ENCODE assay signal across 9 cellular contexts in genomic region chr20:49284818-49285217, GRCh38. TPM values are rescaled to one million over a fixed set of nuclear protein-coding genes. Genes with fewer than 3 reads are reported as not detected.
DNase-seq lines count a peak whose midpoint lies in the region; ATAC-seq and TF ChIP-seq lines count a peak whose summit lies in the region.
"Had no signal": no experiment of that assay in that cellular context is flagged by ENCODE, and none has a peak within 500 bp of the region (broad histone marks: within the 10 kb centered on the region; RNA-seq: fewer than 3 reads in every experiment).

No MANE protein-coding gene starts in this region.

- no peak overlapping the region for H3K4ac ChIP-seq in mesenchymal stem cell (ENCODE audit: low read depth in 1 of 2, low read length in 2 of 2)

- H3K23ac ChIP-seq in mesenchymal stem cell (ENCODE audit: low read length in 2 of 2): no peak overlapping the region

- H3K9me3 ChIP-seq in HAP-1 (peaks cover 17% of the 10 kb centered on the region), mesenchymal stem cell (ENCODE audit: control insufficient read depth, low read length) (peaks cover 30% of the 10 kb centered on the region)

- no peaks in the 10 kb centered on the region for H3K79me1 ChIP-seq in mesenchymal stem cell (replicated peaks; ENCODE audit: low read length, poor library complexity, severe bottlenecking)

- CTCF ChIA-PET in activated CD4-positive, alpha-beta memory T cell treated with anti-CD3 and anti-CD28 coated beads, Interleukin-2, amount 10 ng/mL, durations not matched to agents 7 days and 5 days (lab: Charles Lee): no interaction called here

- no peak for ATAC-seq in GM19035 (IDR thresholded peaks at IDR 0.05; ENCODE audit: unreplicated experiment)

- no peak overlapping the region for H2BK120ac ChIP-seq in mesenchymal stem cell (ENCODE audit: low read depth, low read length)

- in situ Hi-C loops in HAP-1 (cut with MboI; ENCODE audit: low sequenced_read_pairs): no loop called here

- peaks cover 100% of the 10 kb centered on the region for H3K36me3 ChIP-seq in HAP-1 (replicated peaks)
- H3K36me3 ChIP-seq in mesenchymal stem cell (ENCODE audit: control insufficient read depth in 1 of 2, insufficient read depth in 2 of 2, low read depth in 1 of 2, low read length in 2 of 2): peaks cover 51 to 99% of the 10 kb centered on the region in 2 experiments

- H3K27me3 ChIP-seq in HAP-1 (ENCODE audit: low read depth) (no peaks in the 10 kb centered on the region), mesenchymal stem cell (ENCODE audit: control insufficient read depth in 1 of 2, insufficient read depth in 1 of 2, low read length in 2 of 2) (no peaks in the 10 kb centered on the region)

- H3K36me3 Mint-ChIP-seq in activated CD4-positive, alpha-beta memory T cell treated with anti-CD3 and anti-CD28 coated beads, Interleukin-2, amount 10 ng/mL, durations not matched to agents 7 days and 5 days (ENCODE audit: low read depth): peaks cover 100% of the 10 kb centered on the region

- 83% methylated on average over 5 of the region's 5 CpGs for WGBS in mesenchymal stem cell

- H2AFZ ChIP-seq in mesenchymal stem cell (ENCODE audit: low read depth, low read length): no peak overlapping the region

- peaks cover 87% of the 10 kb centered on the region for H3K4me1 Mint-ChIP-seq in activated CD4-positive, alpha-beta memory T cell treated with anti-CD3 and anti-CD28 coated beads, Interleukin-2, amount 10 ng/mL, durations not matched to agents 7 days and 5 days

- H3K18ac ChIP-seq in mesenchymal stem cell (ENCODE audit: low read depth in 1 of 2, low read length in 2 of 2): no peak overlapping the region

- H3K14ac ChIP-seq in mesenchymal stem cell (ENCODE audit: low read length in 2 of 2): no peak overlapping the region

- peak overlapping the region; percentile 100 for H3K4me3 Mint-ChIP-seq in activated CD4-positive, alpha-beta memory T cell treated with anti-CD3 and anti-CD28 coated beads, Interleukin-2, amount 10 ng/mL, durations not matched to agents 7 days and 5 days

- H3K27ac ChIP-seq in C4-2B (peak overlapping the region; percentile 15; the same call in 1 of the 2 replicates), mesenchymal stem cell (ENCODE audit: low read length, poor library complexity, severe bottlenecking) (peak overlapping the region; percentile 8)

- H2AK5ac ChIP-seq in mesenchymal stem cell (ENCODE audit: low read length, severe bottlenecking): no peak overlapping the region

- peak overlapping the region; percentile 52 for H3K27ac Mint-ChIP-seq in activated CD4-positive, alpha-beta memory T cell treated with anti-CD3 and anti-CD28 coated beads, Interleukin-2, amount 10 ng/mL, durations not matched to agents 7 days and 5 days

- POLR2A ChIA-PET in activated CD4-positive, alpha-beta memory T cell treated with anti-CD3 and anti-CD28 coated beads, Interleukin-2, amount 10 ng/mL, durations not matched to agents 7 days and 5 days (lab: Charles Lee): interaction anchor here (2.1 kb wide), 1 partner anchor 8 kb away, joined by 8 read pairs; the partner anchor contains the start of gene ZNFX1

- no peaks in the 10 kb centered on the region for H3K27me3 Mint-ChIP-seq in activated CD4-positive, alpha-beta memory T cell treated with anti-CD3 and anti-CD28 coated beads, Interleukin-2, amount 10 ng/mL, durations not matched to agents 7 days and 5 days

- H3K4me3 ChIP-seq in HAP-1 (peak overlapping the region; percentile 2; the same call in 1 of the 2 replicates), mesenchymal stem cell (ENCODE audit: insufficient read depth in 1 of 2, low read depth in 1 of 2, low read length in 2 of 2) (peak overlapping the region in 1 of 2 experiments; percentile 61)

- H2BK15ac ChIP-seq in mesenchymal stem cell (ENCODE audit: low read depth, poor library complexity, severe bottlenecking): no peak overlapping the region

- no peak overlapping the region for H4K91ac ChIP-seq in mesenchymal stem cell (ENCODE audit: low read length)

- H3K9ac ChIP-seq in mesenchymal stem cell (ENCODE audit: low read length): no peak overlapping the region

- H3K4me2 ChIP-seq in mesenchymal stem cell (ENCODE audit: low read length, poor library complexity, severe bottlenecking): peak overlapping the region; percentile 18

- DNase-seq in HAP-1 (ENCODE audit: low spot score in 2 of 2): no peak
- DNase-seq in activated CD4-positive, alpha-beta memory T cell treated with anti-CD3 and anti-CD28 coated beads, Interleukin-2, amount 10 ng/mL, durations not matched to agents 7 days and 5 days: no peak
- DNase-seq in mesenchymal stem cell: no peak
- DNase-seq in DMS153 treated with DMSO at 0.1 percent for 48 hours (lab: John Stamatoyannopoulos, UW; ENCODE audit: unreplicated experiment): no peak
- no peak for DNase-seq in cerebellum (ENCODE audit: low spot score)
- DNase-seq in NCI-H2196 (lab: John Stamatoyannopoulos, UW; ENCODE audit: unreplicated experiment): no peak
- DNase-seq: NCI-H1436 had no signal

- no peak overlapping the region for H4K8ac ChIP-seq in mesenchymal stem cell (ENCODE audit: low read length)

- no peak for TF ChIP-seq CTCF in C4-2B (conservative IDR thresholded peaks at IDR 0.05)

- H3K4me1 ChIP-seq in HAP-1: peaks cover 44% of the 10 kb centered on the region
- peaks cover 10% of the 10 kb centered on the region for H3K4me1 ChIP-seq in mesenchymal stem cell (ENCODE audit: control insufficient read depth, insufficient read depth, low read depth, low read length)

- no peak overlapping the region for H2BK5ac ChIP-seq in mesenchymal stem cell (ENCODE audit: low read depth, low read length, poor library complexity, severe bottlenecking)

- peaks cover 57% of the 10 kb centered on the region for H3K9me3 Mint-ChIP-seq in activated CD4-positive, alpha-beta memory T cell treated with anti-CD3 and anti-CD28 coated beads, Interleukin-2, amount 10 ng/mL, durations not matched to agents 7 days and 5 days

- H2BK12ac ChIP-seq in mesenchymal stem cell (ENCODE audit: low read length in 2 of 2): no peak overlapping the region

RNA-seq across cellular contexts. Expression of gene ZNFX1, which starts 7.0 kb away (rescaled TPM):
- total RNA-seq in activated CD4-positive, alpha-beta memory T cell treated with anti-CD3 and anti-CD28 coated beads, Interleukin-2, amount 10 ng/mL, durations not matched to agents 7 days and 5 days: 10 to 100 TPM; 88.7 to 89.5 TPM
- 13.4 TPM for polyA plus RNA-seq in mesenchymal stem cell (2013, experiment 1 of 2)
- polyA plus RNA-seq in mesenchymal stem cell (2013, experiment 2 of 2): 12.3 TPM
- total RNA-seq in cerebellum: 12.8 TPM
